In the genomic region with DNA sequence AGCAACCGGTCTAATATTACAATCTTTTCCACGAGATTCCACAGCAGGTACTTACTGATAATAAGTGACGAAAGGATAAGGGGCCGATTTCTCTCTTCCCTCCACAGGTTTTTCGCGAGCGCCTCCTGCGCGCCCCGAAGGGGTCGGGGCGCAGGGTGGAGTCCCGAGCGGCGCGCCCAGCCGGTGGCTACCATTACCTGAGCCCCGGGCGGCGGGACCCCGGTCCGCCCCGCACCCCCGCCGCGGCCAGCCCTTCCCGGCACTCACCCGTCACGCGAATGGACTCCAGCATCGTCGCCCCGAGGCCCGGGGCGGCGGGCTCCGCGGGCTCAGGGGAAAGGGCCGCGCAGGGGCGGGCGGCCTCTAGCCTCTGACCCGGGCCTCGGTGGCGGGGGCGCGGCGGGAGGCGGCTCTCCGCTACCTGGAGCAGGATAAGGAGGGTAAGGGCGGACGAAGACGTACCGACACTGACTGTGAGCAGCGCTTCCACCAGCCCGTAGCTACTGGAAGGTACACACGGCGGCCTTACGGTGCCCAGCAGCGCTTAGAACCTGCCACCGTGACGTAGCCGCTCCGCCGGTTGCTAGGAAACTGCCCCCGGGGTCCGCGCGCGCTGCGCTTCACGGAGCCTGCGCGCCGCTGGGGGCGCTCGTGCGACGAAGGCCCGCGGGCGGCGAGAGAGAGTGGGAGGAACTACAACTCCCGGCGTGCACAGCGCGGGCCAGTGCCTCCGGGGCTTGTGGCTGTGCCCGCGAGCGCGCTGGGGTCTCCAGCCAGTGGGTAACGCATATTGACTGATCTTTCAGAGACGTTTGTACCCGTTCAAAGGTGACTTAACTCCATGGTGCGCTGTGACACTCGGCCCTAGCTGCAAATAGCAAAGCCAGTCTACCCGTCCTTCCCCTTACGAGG, we compare ENCODE assay signal across 1 cellular context.
TF ChIP-seq lines count a peak whose summit lies in the region.

No MANE protein-coding gene starts in this region.

TF ChIP-seq in HEK293, 187 proteins besides CTCF, POLR2A, EP300 and RAD21 (continued from another document and continues in another):
- TF ChIP-seq ZNF214 (tag by site-specific recombination; IDR thresholded peaks at IDR 0.05; ENCODE audit: borderline replicate concordance) (no peak), ZNF350 (tag by site-specific recombination; IDR thresholded peaks at IDR 0.05) (no peak), YY1 (tag by site-specific recombination; IDR thresholded peaks at IDR 0.05) (no peak), ZNF140 (tag by site-specific recombination; IDR thresholded peaks at IDR 0.05) (no peak), ZNF610 (tag by site-specific recombination; IDR thresholded peaks at IDR 0.05; ENCODE audit: borderline replicate concordance) (0 out of 2 replicates have a peak, but pooled peaks have one; percentile 33), ZNF324 (tag by site-specific recombination; IDR thresholded peaks at IDR 0.05) (peak; percentile 55; the same call in 1 of the 2 replicates), SP7 (tag by site-specific recombination; IDR thresholded peaks at IDR 0.05) (peak; percentile 45; the same call in 1 of the 2 replicates), ZNF544 (tag by site-specific recombination; IDR thresholded peaks at IDR 0.05) (no peak), ZNF585B (tag by site-specific recombination; IDR thresholded peaks at IDR 0.05) (no peak), ZNF530 (tag by site-specific recombination; IDR thresholded peaks at IDR 0.05; ENCODE audit: low read depth) (no peak), ZFP3 (tag by site-specific recombination; IDR thresholded peaks at IDR 0.05; ENCODE audit: low read depth) (no peak), ZBTB1 (tag by site-specific recombination; IDR thresholded peaks at IDR 0.05) (no peak), PRDM2 (tag by site-specific recombination; IDR thresholded peaks at IDR 0.05; ENCODE audit: borderline replicate concordance) (no peak), ZNF488 (tag by site-specific recombination; IDR thresholded peaks at IDR 0.05) (no peak), ZNF433 (tag by site-specific recombination; IDR thresholded peaks at IDR 0.05; ENCODE audit: low read depth) (no peak), ZNF23 (tag by site-specific recombination; IDR thresholded peaks at IDR 0.05; ENCODE audit: borderline replicate concordance) (no peak), PBX3 (CRISPR knock-in tag; IDR thresholded peaks at IDR 0.05) (no peak), ZNF701 (tag by site-specific recombination; IDR thresholded peaks at IDR 0.05) (no peak), KLF17 (tag by site-specific recombination; IDR thresholded peaks at IDR 0.05) (0 out of 2 replicates have a peak, but pooled peaks have one; percentile 23), ZNF571 (tag by site-specific recombination; IDR thresholded peaks at IDR 0.05) (no peak), ZNF580 (tag by site-specific recombination; IDR thresholded peaks at IDR 0.05) (no peak), ZNF266 (tag by site-specific recombination; IDR thresholded peaks at IDR 0.05; ENCODE audit: low read depth) (no peak), ZNF48 (tag by site-specific recombination; IDR thresholded peaks at IDR 0.05) (no peak), SETDB1 (IDR thresholded peaks at IDR 0.05; ENCODE audit: insufficient read length, low read length) (no peak), ZNF366 (tag by site-specific recombination; conservative IDR thresholded peaks at IDR 0.05) (0 out of 2 replicates have a peak, but pooled peaks have one; percentile 20), ZSCAN16 (tag by site-specific recombination; IDR thresholded peaks at IDR 0.05) (no peak)
- TF ChIP-seq, protein P1, sequence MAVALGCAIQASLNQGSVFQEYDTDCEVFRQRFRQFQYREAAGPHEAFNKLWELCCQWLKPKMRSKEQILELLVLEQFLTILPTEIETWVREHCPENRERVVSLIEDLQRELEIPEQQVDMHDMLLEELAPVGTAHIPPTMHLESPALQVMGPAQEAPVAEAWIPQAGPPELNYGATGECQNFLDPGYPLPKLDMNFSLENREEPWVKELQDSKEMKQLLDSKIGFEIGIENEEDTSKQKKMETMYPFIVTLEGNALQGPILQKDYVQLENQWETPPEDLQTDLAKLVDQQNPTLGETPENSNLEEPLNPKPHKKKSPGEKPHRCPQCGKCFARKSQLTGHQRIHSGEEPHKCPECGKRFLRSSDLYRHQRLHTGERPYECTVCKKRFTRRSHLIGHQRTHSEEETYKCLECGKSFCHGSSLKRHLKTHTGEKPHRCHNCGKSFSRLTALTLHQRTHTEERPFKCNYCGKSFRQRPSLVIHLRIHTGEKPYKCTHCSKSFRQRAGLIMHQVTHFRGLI (tag by site-specific recombination; IDR thresholded peaks at IDR 0.05) = no peak
- TF ChIP-seq, protein P2, sequence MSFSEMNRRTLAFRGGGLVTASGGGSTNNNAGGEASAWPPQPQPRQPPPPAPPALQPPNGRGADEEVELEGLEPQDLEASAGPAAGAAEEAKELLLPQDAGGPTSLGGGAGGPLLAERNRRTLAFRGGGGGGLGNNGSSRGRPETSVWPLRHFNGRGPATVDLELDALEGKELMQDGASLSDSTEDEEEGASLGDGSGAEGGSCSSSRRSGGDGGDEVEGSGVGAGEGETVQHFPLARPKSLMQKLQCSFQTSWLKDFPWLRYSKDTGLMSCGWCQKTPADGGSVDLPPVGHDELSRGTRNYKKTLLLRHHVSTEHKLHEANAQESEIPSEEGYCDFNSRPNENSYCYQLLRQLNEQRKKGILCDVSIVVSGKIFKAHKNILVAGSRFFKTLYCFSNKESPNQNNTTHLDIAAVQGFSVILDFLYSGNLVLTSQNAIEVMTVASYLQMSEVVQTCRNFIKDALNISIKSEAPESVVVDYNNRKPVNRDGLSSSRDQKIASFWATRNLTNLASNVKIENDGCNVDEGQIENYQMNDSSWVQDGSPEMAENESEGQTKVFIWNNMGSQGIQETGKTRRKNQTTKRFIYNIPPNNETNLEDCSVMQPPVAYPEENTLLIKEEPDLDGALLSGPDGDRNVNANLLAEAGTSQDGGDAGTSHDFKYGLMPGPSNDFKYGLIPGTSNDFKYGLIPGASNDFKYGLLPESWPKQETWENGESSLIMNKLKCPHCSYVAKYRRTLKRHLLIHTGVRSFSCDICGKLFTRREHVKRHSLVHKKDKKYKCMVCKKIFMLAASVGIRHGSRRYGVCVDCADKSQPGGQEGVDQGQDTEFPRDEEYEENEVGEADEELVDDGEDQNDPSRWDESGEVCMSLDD (tag by site-specific recombination; IDR thresholded peaks at IDR 0.05) = no peak
- TF ChIP-seq, protein P3, sequence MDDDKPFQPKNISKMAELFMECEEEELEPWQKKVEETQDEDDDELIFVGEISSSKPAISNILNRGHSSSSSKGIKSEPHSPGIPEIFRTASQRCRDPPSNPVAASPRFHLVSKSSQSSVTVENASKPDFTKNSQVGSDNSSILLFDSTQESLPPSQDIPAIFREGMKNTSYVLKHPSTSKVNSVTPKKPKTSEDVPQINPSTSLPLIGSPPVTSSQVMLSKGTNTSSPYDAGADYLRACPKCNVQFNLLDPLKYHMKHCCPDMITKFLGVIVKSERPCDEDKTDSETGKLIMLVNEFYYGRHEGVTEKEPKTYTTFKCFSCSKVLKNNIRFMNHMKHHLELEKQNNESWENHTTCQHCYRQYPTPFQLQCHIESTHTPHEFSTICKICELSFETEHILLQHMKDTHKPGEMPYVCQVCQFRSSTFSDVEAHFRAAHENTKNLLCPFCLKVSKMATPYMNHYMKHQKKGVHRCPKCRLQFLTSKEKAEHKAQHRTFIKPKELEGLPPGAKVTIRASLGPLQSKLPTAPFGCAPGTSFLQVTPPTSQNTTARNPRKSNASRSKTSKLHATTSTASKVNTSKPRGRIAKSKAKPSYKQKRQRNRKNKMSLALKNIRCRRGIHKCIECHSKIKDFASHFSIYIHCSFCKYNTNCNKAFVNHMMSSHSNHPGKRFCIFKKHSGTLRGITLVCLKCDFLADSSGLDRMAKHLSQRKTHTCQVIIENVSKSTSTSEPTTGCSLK (tag by site-specific recombination; IDR thresholded peaks at IDR 0.05) = no peak
- TF ChIP-seq, protein P4, sequence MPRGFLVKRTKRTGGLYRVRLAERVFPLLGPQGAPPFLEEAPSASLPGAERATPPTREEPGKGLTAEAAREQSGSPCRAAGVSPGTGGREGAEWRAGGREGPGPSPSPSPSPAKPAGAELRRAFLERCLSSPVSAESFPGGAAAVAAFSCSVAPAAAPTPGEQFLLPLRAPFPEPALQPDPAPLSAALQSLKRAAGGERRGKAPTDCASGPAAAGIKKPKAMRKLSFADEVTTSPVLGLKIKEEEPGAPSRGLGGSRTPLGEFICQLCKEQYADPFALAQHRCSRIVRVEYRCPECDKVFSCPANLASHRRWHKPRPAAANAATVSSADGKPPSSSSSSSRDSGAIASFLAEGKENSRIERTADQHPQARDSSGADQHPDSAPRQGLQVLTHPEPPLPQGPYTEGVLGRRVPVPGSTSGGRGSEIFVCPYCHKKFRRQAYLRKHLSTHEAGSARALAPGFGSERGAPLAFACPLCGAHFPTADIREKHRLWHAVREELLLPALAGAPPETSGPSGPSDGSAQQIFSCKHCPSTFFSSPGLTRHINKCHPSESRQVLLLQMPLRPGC (tag by site-specific recombination; IDR thresholded peaks at IDR 0.05) = no peak
- TF ChIP-seq, protein P5, sequence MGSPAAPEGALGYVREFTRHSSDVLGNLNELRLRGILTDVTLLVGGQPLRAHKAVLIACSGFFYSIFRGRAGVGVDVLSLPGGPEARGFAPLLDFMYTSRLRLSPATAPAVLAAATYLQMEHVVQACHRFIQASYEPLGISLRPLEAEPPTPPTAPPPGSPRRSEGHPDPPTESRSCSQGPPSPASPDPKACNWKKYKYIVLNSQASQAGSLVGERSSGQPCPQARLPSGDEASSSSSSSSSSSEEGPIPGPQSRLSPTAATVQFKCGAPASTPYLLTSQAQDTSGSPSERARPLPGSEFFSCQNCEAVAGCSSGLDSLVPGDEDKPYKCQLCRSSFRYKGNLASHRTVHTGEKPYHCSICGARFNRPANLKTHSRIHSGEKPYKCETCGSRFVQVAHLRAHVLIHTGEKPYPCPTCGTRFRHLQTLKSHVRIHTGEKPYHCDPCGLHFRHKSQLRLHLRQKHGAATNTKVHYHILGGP (tag by site-specific recombination; IDR thresholded peaks at IDR 0.05) = no peak
